Comparison of ENCODE assay signal across 27 cellular contexts in genomic region chr11:117414724-117415123, GRCh38.
DNase-seq lines count a peak whose midpoint lies in the region; ATAC-seq, FAIRE-seq and TF ChIP-seq lines count a peak whose summit lies in the region.
"Had no signal": no experiment of that assay in that cellular context is flagged by ENCODE, and none has a peak within 500 bp of the region (broad histone marks: within the 10 kb centered on the region; RNA-seq: fewer than 3 reads in every experiment).

No MANE protein-coding gene starts in this region.

- H3K9ac ChIP-seq in kidney (ENCODE audit: low read length in 2 of 2) = no peak overlapping the region
- H3K9ac ChIP-seq: BLaER1 treated with 17β-estradiol and CSF1 and Interleukin-3, amounts not matched to agents 10 nM and 100 nM; GM23248 had no signal

- no peak overlapping the region for H3K27ac ChIP-seq in kidney (ENCODE audit: low read depth in 2 of 2, low read length in 2 of 2)
- H3K27ac ChIP-seq: A549; BLaER1 treated with 17β-estradiol and CSF1 and Interleukin-3, amounts not matched to agents 10 nM and 100 nM; GM23248 had no signal

- TF ChIP-seq CTCF in kidney (IDR thresholded peaks at IDR 0.05; ENCODE audit: borderline replicate concordance, extremely low read depth, insufficient read depth) = no peak

- peaks cover 0 to 3% of the 10 kb centered on the region in 2 donors for H3K36me3 ChIP-seq in kidney (ENCODE audit: control insufficient read depth in 1 of 2, insufficient read depth in 2 of 2, low read length in 2 of 2)
- H3K36me3 ChIP-seq: BE2C had no signal

- H3K9me3 ChIP-seq in kidney (ENCODE audit: control insufficient read depth in 1 of 2, low read length in 2 of 2) = no peaks in the 10 kb centered on the region
- H3K9me3 ChIP-seq: A549; BE2C; BLaER1 treated with 17β-estradiol and CSF1 and Interleukin-3, amounts not matched to agents 10 nM and 100 nM had no signal

- FAIRE-seq in kidney (lab: Jason Lieb, UNC) = no peak
- FAIRE-seq: A549, D721Med, GM12878, GM18507, H1 had no signal

- H3K4me1 ChIP-seq in kidney (ENCODE audit: control insufficient read depth in 1 of 2, insufficient read depth in 1 of 2, low read depth in 1 of 2, low read length in 2 of 2) = no peaks in the 10 kb centered on the region
- H3K4me1 ChIP-seq: A549, BE2C had no signal

- no peak overlapping the region for H3K4me3 ChIP-seq in kidney (ENCODE audit: low read length in 2 of 2)
- H3K4me3 ChIP-seq: A549; BLaER1 treated with 17β-estradiol and CSF1 and Interleukin-3, amounts not matched to agents 10 nM and 100 nM; GM12878; GM23248 had no signal

- H3K27ac Mint-ChIP-seq in natural killer cell treated with Interleukin-12 subunit alpha and Interleukin-12 subunit beta and Interleukin-15 and Interleukin-18, amount 100 ng/mL, for 72 hours = no peak overlapping the region
- H3K27ac Mint-ChIP-seq: CD4-positive, alpha-beta T cell had no signal

- ATAC-seq in sciatic nerve = no peak
- ATAC-seq in natural killer cell treated with Interleukin-12 subunit alpha and Interleukin-12 subunit beta and Interleukin-15 and Interleukin-18, amount 100 ng/mL, for 72 hours = no peak
- ATAC-seq: A549, GM12878 had no signal

- intact Hi-C loops in kidney (cut with DNase I) = no loop called here
- intact Hi-C loops in sciatic nerve (cut with DNase I) = no loop called here

- H3K4me1 Mint-ChIP-seq in natural killer cell treated with Interleukin-12 subunit alpha and Interleukin-12 subunit beta and Interleukin-15 and Interleukin-18, amount 100 ng/mL, for 72 hours (ENCODE audit: low read depth in 2 of 2) = peaks cover 0 to 2% of the 10 kb centered on the region in 2 donors
- H3K4me1 Mint-ChIP-seq: CD8-positive, alpha-beta memory T cell had no signal

- no peaks in the 10 kb centered on the region for H3K27me3 Mint-ChIP-seq in natural killer cell treated with Interleukin-12 subunit alpha and Interleukin-12 subunit beta and Interleukin-15 and Interleukin-18, amount 100 ng/mL, for 72 hours
- H3K27me3 Mint-ChIP-seq: CD4-positive, alpha-beta T cell; CD8-positive, alpha-beta memory T cell had no signal

- H3K9me3 Mint-ChIP-seq in natural killer cell treated with Interleukin-12 subunit alpha and Interleukin-12 subunit beta and Interleukin-15 and Interleukin-18, amount 100 ng/mL, for 72 hours = no peaks in the 10 kb centered on the region
- H3K9me3 Mint-ChIP-seq: CD4-positive, alpha-beta T cell; CD8-positive, alpha-beta memory T cell had no signal

- no peak overlapping the region for H3K4me3 Mint-ChIP-seq in natural killer cell treated with Interleukin-12 subunit alpha and Interleukin-12 subunit beta and Interleukin-15 and Interleukin-18, amount 100 ng/mL, for 72 hours
- H3K4me3 Mint-ChIP-seq: CD14-positive monocyte; CD4-positive, alpha-beta T cell; CD8-positive, alpha-beta memory T cell had no signal

- H3K36me3 Mint-ChIP-seq in natural killer cell treated with Interleukin-12 subunit alpha and Interleukin-12 subunit beta and Interleukin-15 and Interleukin-18, amount 100 ng/mL, for 72 hours = no peaks in the 10 kb centered on the region

- peak; percentile 8 for DNase-seq in activated effector memory CD4-positive, alpha-beta T cell treated with anti-CD3 and anti-CD28 coated beads, Interleukin-2, amount 50 U/mL, for 16 hours
- DNase-seq in activated effector memory CD4-positive, alpha-beta T cell treated with Interleukin-2 at 50 U/mL for 16 hours = no peak
- DNase-seq in kidney = peak; percentile 8
- peak; percentile 12 for DNase-seq in sciatic nerve (ENCODE audit: low spot score)
- no peak for DNase-seq in natural killer cell treated with Interleukin-12 subunit alpha and Interleukin-12 subunit beta and Interleukin-15 and Interleukin-18, amount 100 ng/mL, for 72 hours (ENCODE audit: low spot score)
- no peak for DNase-seq in NCI-H2196 treated with DMSO at 0.1 percent for 48 hours (lab: John Stamatoyannopoulos, UW; ENCODE audit: unreplicated experiment)
- DNase-seq in pons (ENCODE audit: low spot score) = no peak
- DNase-seq: 8988T; ACHN; AML-193; BE2C; CD8-positive, alpha-beta memory T cell; DMS 273 treated with DMSO at 0.1 percent for 48 hours; DMS79; EL; GDM1; GM23248; H7; HCEC 1CT had no signal

Comparison
In these comparisons a context has a peak if more than half of its experiments do, and no peak if none do; other contexts are left out.
1. DNase-seq: peak in activated effector memory CD4-positive, alpha-beta T cell treated with anti-CD3 and anti-CD28 coated beads, Interleukin-2, amount 50 U/mL, for 16 hours (single experiment), kidney (single experiment) and sciatic nerve (single experiment); none in activated effector memory CD4-positive, alpha-beta T cell treated with Interleukin-2 at 50 U/mL for 16 hours (single experiment), natural killer cell treated with Interleukin-12 subunit alpha and Interleukin-12 subunit beta and Interleukin-15 and Interleukin-18, amount 100 ng/mL, for 72 hours (single experiment), NCI-H2196 treated with DMSO at 0.1 percent for 48 hours (single experiment) and pons (single experiment).